In the genomic region with DNA sequence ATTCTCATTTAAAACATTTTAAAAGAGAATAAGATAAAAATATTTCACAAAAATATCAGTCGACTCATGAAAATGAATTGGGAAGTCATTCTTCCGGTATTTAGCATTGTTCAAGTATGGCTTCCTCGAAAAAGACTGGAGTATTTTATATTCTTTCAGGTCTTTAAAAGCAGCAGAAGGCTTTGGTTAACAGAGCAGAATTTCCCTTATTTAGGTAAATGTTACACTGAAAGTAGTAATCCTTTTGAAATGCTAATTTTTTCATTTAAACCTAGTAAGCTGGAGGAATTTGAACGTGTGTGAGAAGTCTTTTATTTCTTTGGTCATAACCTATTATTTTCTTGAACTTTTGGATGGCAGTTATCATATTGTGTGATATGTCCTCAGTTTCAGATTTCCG, we compare ENCODE assay signal across 21 cellular contexts. TPM values are rescaled to one million over a fixed set of nuclear protein-coding genes. Genes with fewer than 3 reads are reported as not detected.
DNase-seq lines count a peak whose midpoint lies in the region; ATAC-seq lines count a peak whose summit lies in the region.
"Had no signal": no experiment of that assay in that cellular context is flagged by ENCODE, and none has a peak within 500 bp of the region (broad histone marks: within the 10 kb centered on the region; RNA-seq: fewer than 3 reads in every experiment).

No MANE protein-coding gene starts in this region.

- H3K4me1 ChIP-seq in HAP-1 (peaks cover 76% of the 10 kb centered on the region), HUES64 (ENCODE audit: insufficient read depth, low read length) (peaks cover 76% of the 10 kb centered on the region), mesendoderm (ENCODE audit: control insufficient read depth, low read depth, low read length) (peaks cover 2% of the 10 kb centered on the region)
- H3K4me1 ChIP-seq: A549; BE2C; BLaER1 treated with 17β-estradiol and CSF1 and Interleukin-3, amounts not matched to agents 10 nM and 100 nM had no signal

- no peaks in the 10 kb centered on the region for H3K9me3 ChIP-seq in HAP-1
- no peaks in the 10 kb centered on the region for H3K9me3 ChIP-seq in HUES64 (ENCODE audit: insufficient read depth, low read depth, low read length)
- H3K9me3 ChIP-seq: A549, BE2C had no signal

- H3K18ac ChIP-seq in mesendoderm (ENCODE audit: low read length): no peak overlapping the region

- peaks cover 1% of the 10 kb centered on the region for H3K79me2 ChIP-seq in mesendoderm (ENCODE audit: control insufficient read depth, insufficient read depth, low read length)

- 59% methylated on average over 4 of the region's 5 CpGs for WGBS in HUES64
- WGBS in mesendoderm (ENCODE audit: extremely low coverage, insufficient coverage, low lambda C conversion rate): no CpG with 5 or more reads among the region's 5 CpGs

- DNase-seq in HAP-1 (ENCODE audit: low spot score in 2 of 2): peak in 1 of 2 experiments; percentile 94
- no peak for DNase-seq in mesendoderm
- no peak for DNase-seq in NCI-H1048 (lab: John Stamatoyannopoulos, UW)
- no peak for DNase-seq in GM19238 (ENCODE audit: insufficient read length, low spot score)
- DNase-seq: 8988T; ACHN; AML-193; BE2C; CD4-positive, alpha-beta T cell; CD8-positive, alpha-beta memory T cell; DMS 273 treated with DMSO at 0.1 percent for 48 hours; DMS53; DMS79 treated with DMSO at 0.1 percent for 48 hours; GF-D8; GM23248; HCEC 1CT had no signal

- no peak overlapping the region for H2BK120ac ChIP-seq in mesendoderm (ENCODE audit: low read depth, low read length)

- no peak overlapping the region for H4K5ac ChIP-seq in mesendoderm (ENCODE audit: low read length)

- no peak overlapping the region for H3K56ac ChIP-seq in mesendoderm (ENCODE audit: low read length)

- no peak for ATAC-seq in GM21786 (IDR thresholded peaks at IDR 0.05; ENCODE audit: unreplicated experiment)
- ATAC-seq: A549 had no signal

- H3K4me2 ChIP-seq in mesendoderm (ENCODE audit: low read length): no peak overlapping the region
- H3K4me2 ChIP-seq: A549; BLaER1 treated with 17β-estradiol and CSF1 and Interleukin-3, amounts not matched to agents 10 nM and 100 nM had no signal

- no peak overlapping the region for H3K4ac ChIP-seq in mesendoderm (ENCODE audit: low read depth, low read length)

- no peaks in the 10 kb centered on the region for H3K36me3 ChIP-seq in HAP-1 (replicated peaks)
- no peaks in the 10 kb centered on the region for H3K36me3 ChIP-seq in HUES64 (ENCODE audit: insufficient read depth, low read length)
- H3K36me3 ChIP-seq in mesendoderm (ENCODE audit: control insufficient read depth, insufficient read depth, low read length): no peaks in the 10 kb centered on the region
- H3K36me3 ChIP-seq: BE2C had no signal

- H4K8ac ChIP-seq in mesendoderm (ENCODE audit: low read depth, low read length): no peak overlapping the region

- H3K27ac ChIP-seq in HUES64 (ENCODE audit: low read depth, low read length): peak overlapping the region; percentile 64
- no peak overlapping the region for H3K27ac ChIP-seq in mesendoderm (ENCODE audit: low read depth, low read length)
- H3K27ac ChIP-seq: A549; BLaER1 treated with 17β-estradiol and CSF1 and Interleukin-3, amounts not matched to agents 10 nM and 100 nM; GM23248 had no signal

- H3K79me1 ChIP-seq in mesendoderm (ENCODE audit: low read length): peaks cover 1% of the 10 kb centered on the region

- no peak overlapping the region for H3K23ac ChIP-seq in mesendoderm (ENCODE audit: low read length)

- H2BK15ac ChIP-seq in mesendoderm (replicated peaks; ENCODE audit: low read depth): peak overlapping the region; percentile 57

- no peak overlapping the region for H2AK5ac ChIP-seq in mesendoderm (ENCODE audit: low read length)

- H3K27me3 ChIP-seq in HAP-1 (ENCODE audit: low read depth): no peaks in the 10 kb centered on the region
- no peaks in the 10 kb centered on the region for H3K27me3 ChIP-seq in HUES64 (ENCODE audit: insufficient read depth, low read length)
- no peaks in the 10 kb centered on the region for H3K27me3 ChIP-seq in mesendoderm (ENCODE audit: insufficient read depth, low read length, poor library complexity)
- H3K27me3 ChIP-seq: BE2C; BLaER1 treated with 17β-estradiol and CSF1 and Interleukin-3, amounts not matched to agents 10 nM and 100 nM had no signal

- H3K4me3 ChIP-seq in HAP-1 (peak overlapping the region; percentile 3), HUES64 (ENCODE audit: low read length) (no peak overlapping the region), mesendoderm (ENCODE audit: low read length) (no peak overlapping the region)
- H3K4me3 ChIP-seq: A549; BLaER1 treated with 17β-estradiol and CSF1 and Interleukin-3, amounts not matched to agents 10 nM and 100 nM; GM23248 had no signal

- no peak overlapping the region for H2BK5ac ChIP-seq in mesendoderm (ENCODE audit: low read length)

- in situ Hi-C loops in HAP-1 (cut with MboI; ENCODE audit: low sequenced_read_pairs): no loop called here

- peak overlapping the region; percentile 23; the same call in 1 of the 2 replicates for H3K9ac ChIP-seq in HUES64 (ENCODE audit: low read depth, low read length)
- H3K9ac ChIP-seq in mesendoderm (ENCODE audit: low read length): no peak overlapping the region
- H3K9ac ChIP-seq: BLaER1 treated with 17β-estradiol and CSF1 and Interleukin-3, amounts not matched to agents 10 nM and 100 nM; GM23248 had no signal

RNA-seq across cellular contexts. Expression of gene TENM3, which starts 11.2 kb away (rescaled TPM):
- 40.0 TPM for polyA plus RNA-seq in HUES64 (2013, experiment 1 of 2)
- 42.3 TPM for polyA plus RNA-seq in HUES64 (2013, experiment 2 of 2)
- polyA plus RNA-seq in mesendoderm (2013, experiment 1 of 2): 20.7 TPM
- 20.5 TPM for polyA plus RNA-seq in mesendoderm (2013, experiment 2 of 2)
- polyA plus RNA-seq: CD14-positive monocyte; CD8-positive, alpha-beta memory T cell had no signal
